ENCODE assay signal across 7 cellular contexts in genomic region chr14:92041766-92042165, GRCh38. TPM values are rescaled to one million over a fixed set of nuclear protein-coding genes. Genes with fewer than 3 reads are reported as not detected.
DNase-seq lines count a peak whose midpoint lies in the region; ATAC-seq and TF ChIP-seq lines count a peak whose summit lies in the region.
"Not testable (repeated sequence)": the region's sequence is repeated elsewhere in the genome, so short reads cannot be mapped to it uniquely, and the experiment has no call there.

No MANE protein-coding gene starts in this region.

- H3K27me3 ChIP-seq in CD4-positive, CD25-positive, alpha-beta regulatory T cell (ENCODE audit: control insufficient read depth, insufficient read depth, low read length) = not testable (repeated sequence)

- not testable (repeated sequence) for H3K36me3 Mint-ChIP-seq in CD4-positive, CD25-positive, alpha-beta regulatory T cell; T-helper 1 cell treated with Interleukin-12 subunit alpha and Interleukin-12 subunit beta and Interleukin-4 antibody, amounts not matched to agents 30 μg/mL and 1 μg/mL, for 36 hours (ENCODE audit: low read depth); activated naive CD8-positive, alpha-beta T cell treated with anti-CD3 and anti-CD28 coated beads, Interleukin-2, amount 50 U/mL, for 24 hours (ENCODE audit: low read depth); osteocyte (ENCODE audit: unreplicated experiment)
- H3K36me3 Mint-ChIP-seq in activated CD4-positive, alpha-beta memory T cell treated with anti-CD3 and anti-CD28 coated beads, Interleukin-2, amount 10 ng/mL, durations not matched to agents 7 days and 5 days (ENCODE audit: low read depth) = peaks cover 23% of the 10 kb centered on the region
- peaks cover 26% of the 10 kb centered on the region for H3K36me3 Mint-ChIP-seq in activated T-cell treated with anti-CD3 and anti-CD28 coated beads, Interleukin-2, amount 50 U/mL, for 24 hours (ENCODE audit: low read depth)

- H3K27ac ChIP-seq in CD4-positive, CD25-positive, alpha-beta regulatory T cell (ENCODE audit: insufficient read depth, low read length, poor library complexity, severe bottlenecking) = not testable (repeated sequence)

- not testable (repeated sequence) for ATAC-seq in CD4-positive, CD25-positive, alpha-beta regulatory T cell (ENCODE audit: low read depth in 2 of 2); activated naive CD8-positive, alpha-beta T cell treated with anti-CD3 and anti-CD28 coated beads, Interleukin-2, amount 50 U/mL, for 24 hours

- not testable (repeated sequence) for TF ChIP-seq CTCF in osteocyte (IDR thresholded peaks at IDR 0.05)

- H3K9me3 ChIP-seq in CD4-positive, CD25-positive, alpha-beta regulatory T cell (ENCODE audit: control insufficient read depth in 2 of 2, low read length in 2 of 2) = not testable (repeated sequence)

- not testable (repeated sequence) for H3K36me3 ChIP-seq in CD4-positive, CD25-positive, alpha-beta regulatory T cell (ENCODE audit: control insufficient read depth, insufficient read depth, low read length)

- peak overlapping the region in 1 of 3 donors; percentile 91 for H3K27ac Mint-ChIP-seq in CD4-positive, CD25-positive, alpha-beta regulatory T cell
- peak overlapping the region; percentile 8 for H3K27ac Mint-ChIP-seq in T-helper 1 cell treated with Interleukin-12 subunit alpha and Interleukin-12 subunit beta and Interleukin-4 antibody, amounts not matched to agents 30 μg/mL and 1 μg/mL, for 36 hours
- peak overlapping the region; percentile 50 for H3K27ac Mint-ChIP-seq in activated CD4-positive, alpha-beta memory T cell treated with anti-CD3 and anti-CD28 coated beads, Interleukin-2, amount 10 ng/mL, durations not matched to agents 7 days and 5 days
- not testable (repeated sequence) for H3K27ac Mint-ChIP-seq in activated T-cell treated with anti-CD3 and anti-CD28 coated beads, Interleukin-2, amount 50 U/mL, for 24 hours; activated naive CD8-positive, alpha-beta T cell treated with anti-CD3 and anti-CD28 coated beads, Interleukin-2, amount 50 U/mL, for 24 hours
- peak overlapping the region; percentile 27 for H3K27ac Mint-ChIP-seq in osteocyte (ENCODE audit: unreplicated experiment)

- CTCF ChIA-PET in activated CD4-positive, alpha-beta memory T cell treated with anti-CD3 and anti-CD28 coated beads, Interleukin-2, amount 10 ng/mL, durations not matched to agents 7 days and 5 days (lab: Charles Lee) = interaction anchor here (2.7 to 2.9 kb wide), 2 partner anchors 65 to 80 kb away, joined by 15 to 28 read pairs; partner anchors contain the start of genes ATXN3, CPSF2 and NDUFB1

- not testable (repeated sequence) for H3K9me3 Mint-ChIP-seq in CD4-positive, CD25-positive, alpha-beta regulatory T cell; T-helper 1 cell treated with Interleukin-12 subunit alpha and Interleukin-12 subunit beta and Interleukin-4 antibody, amounts not matched to agents 30 μg/mL and 1 μg/mL, for 36 hours; activated CD4-positive, alpha-beta memory T cell treated with anti-CD3 and anti-CD28 coated beads, Interleukin-2, amount 10 ng/mL, durations not matched to agents 7 days and 5 days; activated T-cell treated with anti-CD3 and anti-CD28 coated beads, Interleukin-2, amount 50 U/mL, for 24 hours; activated naive CD8-positive, alpha-beta T cell treated with anti-CD3 and anti-CD28 coated beads, Interleukin-2, amount 50 U/mL, for 24 hours; osteocyte (ENCODE audit: unreplicated experiment)

- H3K4me1 ChIP-seq in CD4-positive, CD25-positive, alpha-beta regulatory T cell (ENCODE audit: control insufficient read depth, insufficient read depth, low read length, poor library complexity, severe bottlenecking) = peaks cover 35% of the 10 kb centered on the region

- POLR2A ChIA-PET in activated CD4-positive, alpha-beta memory T cell treated with anti-CD3 and anti-CD28 coated beads, Interleukin-2, amount 10 ng/mL, durations not matched to agents 7 days and 5 days (lab: Charles Lee) = interaction anchor here (1.0 to 1.4 kb wide), 2 partner anchors 14 to 246 kb away, joined by 3 read pairs; no protein-coding TSS in a partner anchor

- H3K4me3 ChIP-seq in CD4-positive, CD25-positive, alpha-beta regulatory T cell (ENCODE audit: low read depth, low read length) = not testable (repeated sequence)

- peaks cover 22 to 37% (median 34%) of the 10 kb centered on the region in 4 donors for H3K4me1 Mint-ChIP-seq in CD4-positive, CD25-positive, alpha-beta regulatory T cell
- H3K4me1 Mint-ChIP-seq in T-helper 1 cell treated with Interleukin-12 subunit alpha and Interleukin-12 subunit beta and Interleukin-4 antibody, amounts not matched to agents 30 μg/mL and 1 μg/mL, for 36 hours (ENCODE audit: low read depth) = peaks cover 19% of the 10 kb centered on the region
- peaks cover 35% of the 10 kb centered on the region for H3K4me1 Mint-ChIP-seq in activated CD4-positive, alpha-beta memory T cell treated with anti-CD3 and anti-CD28 coated beads, Interleukin-2, amount 10 ng/mL, durations not matched to agents 7 days and 5 days
- peaks cover 31% of the 10 kb centered on the region for H3K4me1 Mint-ChIP-seq in activated T-cell treated with anti-CD3 and anti-CD28 coated beads, Interleukin-2, amount 50 U/mL, for 24 hours (ENCODE audit: low read depth)
- H3K4me1 Mint-ChIP-seq in activated naive CD8-positive, alpha-beta T cell treated with anti-CD3 and anti-CD28 coated beads, Interleukin-2, amount 50 U/mL, for 24 hours = peaks cover 33% of the 10 kb centered on the region
- peaks cover 25% of the 10 kb centered on the region for H3K4me1 Mint-ChIP-seq in osteocyte (ENCODE audit: unreplicated experiment)

- DNase-seq in CD4-positive, CD25-positive, alpha-beta regulatory T cell; activated CD4-positive, alpha-beta memory T cell treated with anti-CD3 and anti-CD28 coated beads, Interleukin-2, amount 10 ng/mL, durations not matched to agents 7 days and 5 days; activated T-cell treated with anti-CD3 and anti-CD28 coated beads, Interleukin-2, amount 50 U/mL, for 24 hours; activated naive CD8-positive, alpha-beta T cell treated with anti-CD3 and anti-CD28 coated beads, Interleukin-2, amount 50 U/mL, for 24 hours; osteocyte (ENCODE audit: extremely low spot score, unreplicated experiment): not testable (repeated sequence)
- peak; percentile 22 for DNase-seq in mesenteric fat pad (ENCODE audit: low spot score)

- H3K27me3 Mint-ChIP-seq in CD4-positive, CD25-positive, alpha-beta regulatory T cell; T-helper 1 cell treated with Interleukin-12 subunit alpha and Interleukin-12 subunit beta and Interleukin-4 antibody, amounts not matched to agents 30 μg/mL and 1 μg/mL, for 36 hours (ENCODE audit: low read depth); activated CD4-positive, alpha-beta memory T cell treated with anti-CD3 and anti-CD28 coated beads, Interleukin-2, amount 10 ng/mL, durations not matched to agents 7 days and 5 days; activated T-cell treated with anti-CD3 and anti-CD28 coated beads, Interleukin-2, amount 50 U/mL, for 24 hours; activated naive CD8-positive, alpha-beta T cell treated with anti-CD3 and anti-CD28 coated beads, Interleukin-2, amount 50 U/mL, for 24 hours; osteocyte (ENCODE audit: unreplicated experiment): not testable (repeated sequence)

- H3K4me3 Mint-ChIP-seq in CD4-positive, CD25-positive, alpha-beta regulatory T cell = peak overlapping the region in 3 of 4 donors; percentile 11 to 59 (median 58)
- not testable (repeated sequence) for H3K4me3 Mint-ChIP-seq in T-helper 1 cell treated with Interleukin-12 subunit alpha and Interleukin-12 subunit beta and Interleukin-4 antibody, amounts not matched to agents 30 μg/mL and 1 μg/mL, for 36 hours; osteocyte (ENCODE audit: unreplicated experiment)
- peak overlapping the region; percentile 36 for H3K4me3 Mint-ChIP-seq in activated CD4-positive, alpha-beta memory T cell treated with anti-CD3 and anti-CD28 coated beads, Interleukin-2, amount 10 ng/mL, durations not matched to agents 7 days and 5 days
- peak overlapping the region; percentile 31 for H3K4me3 Mint-ChIP-seq in activated T-cell treated with anti-CD3 and anti-CD28 coated beads, Interleukin-2, amount 50 U/mL, for 24 hours
- H3K4me3 Mint-ChIP-seq in activated naive CD8-positive, alpha-beta T cell treated with anti-CD3 and anti-CD28 coated beads, Interleukin-2, amount 50 U/mL, for 24 hours = peak overlapping the region; percentile 19

RNA-seq across cellular contexts. Expression of gene TRIP11, which starts 1.9 kb away (rescaled TPM):
- 55.9 TPM for total RNA-seq in CD4-positive, CD25-positive, alpha-beta regulatory T cell
- polyA plus RNA-seq in CD4-positive, CD25-positive, alpha-beta regulatory T cell = 10 to 100 TPM; 39.8 to 44.5 (median 43.2) TPM
- 10 to 100 TPM; 44.4 to 46.0 TPM for total RNA-seq in activated CD4-positive, alpha-beta memory T cell treated with anti-CD3 and anti-CD28 coated beads, Interleukin-2, amount 10 ng/mL, durations not matched to agents 7 days and 5 days
- 54.6 TPM for total RNA-seq in mesenteric fat pad
- total RNA-seq in osteocyte = 74.8 and 75.1 TPM in 2 replicates
